In the genomic region with DNA sequence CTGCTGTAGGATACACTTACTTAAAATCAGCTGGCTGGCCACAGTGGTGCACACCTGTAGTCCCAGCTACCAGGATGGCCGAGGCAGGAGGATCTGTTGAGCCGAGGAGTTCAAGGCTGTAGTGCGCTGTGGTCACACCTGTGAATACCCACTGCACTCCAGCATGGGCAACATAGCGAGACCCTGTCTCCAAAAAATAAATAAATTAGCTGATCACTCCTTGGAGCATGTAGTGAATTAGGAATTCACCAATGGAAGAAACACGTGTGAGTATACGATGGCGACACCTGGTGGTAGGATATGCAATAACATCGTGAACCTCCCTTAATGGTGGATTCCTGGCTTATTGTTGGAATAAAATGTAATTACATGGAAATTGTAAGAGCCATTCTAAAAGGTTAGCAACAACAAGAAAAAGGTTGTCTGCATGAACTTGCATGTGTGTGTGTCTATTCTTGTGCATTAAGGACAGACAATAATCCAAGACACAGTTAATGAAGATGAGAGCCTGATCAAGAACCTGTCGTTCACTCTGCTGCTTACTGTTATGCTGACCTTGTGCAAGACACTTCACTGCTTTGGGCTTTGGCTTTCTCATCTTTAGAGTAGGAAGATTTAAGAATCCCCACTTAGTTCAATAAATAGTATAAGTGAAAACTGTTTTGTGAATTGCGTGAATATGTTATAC, we compare ENCODE assay signal across 8 cellular contexts. TPM values are rescaled to one million over a fixed set of nuclear protein-coding genes. Genes with fewer than 3 reads are reported as not detected.
DNase-seq lines count a peak whose midpoint lies in the region; ATAC-seq and TF ChIP-seq lines count a peak whose summit lies in the region.

No MANE protein-coding gene starts in this region.

- peaks cover 4 to 37% of the 10 kb centered on the region in 2 donors for H3K27me3 Mint-ChIP-seq in effector memory CD8-positive, alpha-beta T cell
- H3K27me3 Mint-ChIP-seq in mesothelial cell of epicardium (ENCODE audit: low read depth): no peaks in the 10 kb centered on the region

- H3K27ac Mint-ChIP-seq in effector memory CD8-positive, alpha-beta T cell: no peak overlapping the region
- no peak overlapping the region for H3K27ac Mint-ChIP-seq in mesothelial cell of epicardium

- H3K4me1 Mint-ChIP-seq in effector memory CD8-positive, alpha-beta T cell (ENCODE audit: low read depth in 2 of 2): peaks cover 3 to 4% of the 10 kb centered on the region in 2 donors
- H3K4me1 Mint-ChIP-seq in mesothelial cell of epicardium: no peaks in the 10 kb centered on the region

- H3K4me3 ChIP-seq in AG09309 (ENCODE audit: control insufficient read depth, low read depth, low read length): no peak overlapping the region

- TF ChIP-seq CTCF in AG09309 (IDR thresholded peaks at IDR 0.05; ENCODE audit: control insufficient read depth, insufficient read depth, low read depth, low read length, missing control alignments) (peak; percentile 72), mesothelial cell of epicardium (IDR thresholded peaks at IDR 0.05; ENCODE audit: unreplicated experiment) (peak; percentile 93)

- H3K36me3 Mint-ChIP-seq in effector memory CD8-positive, alpha-beta T cell (ENCODE audit: insufficient read depth): no peaks in the 10 kb centered on the region
- no peaks in the 10 kb centered on the region for H3K36me3 Mint-ChIP-seq in mesothelial cell of epicardium

- peak; percentile 43 for DNase-seq in AG09309 (ENCODE audit: low read depth)
- DNase-seq in NCI-H526 (lab: John Stamatoyannopoulos, UW): peak; percentile 1 to 53
- DNase-seq in activated CD4-positive, alpha-beta T cell treated with anti-CD3 and anti-CD28 coated beads, Interleukin-2, amount 50 U/mL, for 48 hours: peak; percentile 62 to 67
- peak; percentile 45 to 55 (median 46) for DNase-seq in effector memory CD8-positive, alpha-beta T cell
- DNase-seq in mesothelial cell of epicardium (ENCODE audit: low spot score in 2 of 2, unreplicated experiment in 2 of 2): peak in 1 of 2 experiments; percentile 74
- peak; percentile 7 to 66 (median 28) for DNase-seq in stimulated activated naive CD4-positive, alpha-beta T cell (lab: John Stamatoyannopoulos, UW)

- H3K4me3 Mint-ChIP-seq in effector memory CD8-positive, alpha-beta T cell: no peak overlapping the region
- no peak overlapping the region for H3K4me3 Mint-ChIP-seq in mesothelial cell of epicardium

- ATAC-seq in GM21619 (IDR thresholded peaks at IDR 0.05; ENCODE audit: unreplicated experiment) (peak; percentile 44), HG02852 (IDR thresholded peaks at IDR 0.05; ENCODE audit: unreplicated experiment) (no peak)
- peak; percentile 33 for ATAC-seq in effector memory CD8-positive, alpha-beta T cell (replicated peaks)

- no peaks in the 10 kb centered on the region for H3K9me3 Mint-ChIP-seq in effector memory CD8-positive, alpha-beta T cell
- no peaks in the 10 kb centered on the region for H3K9me3 Mint-ChIP-seq in mesothelial cell of epicardium

RNA-seq across cellular contexts. Expression of a gene that starts 38.6 kb away (rescaled TPM):
- 27.7 to 31.9 TPM (median 29.3 TPM) in 3 replicates for total RNA-seq in mesothelial cell of epicardium
